Comparison of ENCODE assay signal across 8 cellular contexts in genomic region chr12:104462931-104463339, GRCh38. TPM values are rescaled to one million over a fixed set of nuclear protein-coding genes. Genes with fewer than 3 reads are reported as not detected.
A peak's percentile ranks its signal among the peaks of the same experiment; 100 is the strongest.
DNase-seq lines count a peak whose midpoint lies in the region; ATAC-seq, FAIRE-seq and TF ChIP-seq lines count a peak whose summit lies in the region.

No MANE protein-coding gene starts in this region.

- H3K9me3 ChIP-seq in duodenal mucosa (ENCODE audit: control insufficient read depth in 1 of 2, low read length in 2 of 2) (no peaks in the 10 kb centered on the region), HAP-1 (no peaks in the 10 kb centered on the region)

- TF ChIP-seq CTCF in endothelial cell (IDR thresholded peaks at IDR 0.05; ENCODE audit: unreplicated experiment), result no peak

- DNase-seq in GM12891 (ENCODE audit: insufficient read length, low spot score) (peak; percentile 16), NOMO-1 treated with dmso at 0.1 percent for 144 hours (lab: John Stamatoyannopoulos, UW; ENCODE audit: unreplicated experiment) (peak; percentile 78), HAP-1 (ENCODE audit: low spot score in 2 of 2) (no peak), LoVo (ENCODE audit: low spot score) (no peak), endothelial cell (ENCODE audit: low spot score) (no peak), DMS53 (lab: John Stamatoyannopoulos, UW) (no peak)

- ATAC-seq in GM21619 (IDR thresholded peaks at IDR 0.05; ENCODE audit: unreplicated experiment), result peak; percentile 51

- peaks cover 10% of the 10 kb centered on the region for H3K4me1 Mint-ChIP-seq in endothelial cell (ENCODE audit: unreplicated experiment)

- H3K9me3 Mint-ChIP-seq in endothelial cell (ENCODE audit: unreplicated experiment), result no peaks in the 10 kb centered on the region

- H3K27me3 ChIP-seq in duodenal mucosa (ENCODE audit: control insufficient read depth in 1 of 2, insufficient read depth in 2 of 2, low read length in 2 of 2) (peaks cover 0 to 6% of the 10 kb centered on the region in 2 donors), HAP-1 (ENCODE audit: low read depth) (no peaks in the 10 kb centered on the region)

- H3K4me3 ChIP-seq in duodenal mucosa (ENCODE audit: low read depth in 1 of 2, low read length in 2 of 2) (peak overlapping the region in 1 of 2 donors; percentile 23), HAP-1 (no peak overlapping the region)

- no peak overlapping the region for H3K27ac Mint-ChIP-seq in endothelial cell (ENCODE audit: unreplicated experiment)

- H3K36me3 ChIP-seq in duodenal mucosa (ENCODE audit: control insufficient read depth in 1 of 2, insufficient read depth in 2 of 2, low read length in 2 of 2) (no peaks in the 10 kb centered on the region), HAP-1 (replicated peaks) (no peaks in the 10 kb centered on the region)

- peak overlapping the region; percentile 30 for H3K27ac ChIP-seq in duodenal mucosa (ENCODE audit: low read depth, low read length)

- no peak overlapping the region for H3K9ac ChIP-seq in duodenal mucosa (ENCODE audit: low read depth in 1 of 2, low read length in 2 of 2)

- no peaks in the 10 kb centered on the region for H3K36me3 Mint-ChIP-seq in endothelial cell (ENCODE audit: low read depth, unreplicated experiment)

- TF ChIP-seq POLR2A in GM12891 (IDR thresholded peaks at IDR 0.05; ENCODE audit: low read depth, low read length), result no peak

- peaks cover 2% of the 10 kb centered on the region for H3K27me3 Mint-ChIP-seq in endothelial cell (ENCODE audit: unreplicated experiment)

- H3K4me1 ChIP-seq in duodenal mucosa (ENCODE audit: control insufficient read depth in 1 of 2, insufficient read depth in 2 of 2, low read length in 2 of 2) (peaks cover 24 to 27% of the 10 kb centered on the region in 2 donors), HAP-1 (0 out of 2 replicates have a peak, but pooled peaks cover 2% of the 10 kb centered on the region)

- in situ Hi-C loops in HAP-1 (cut with MboI; ENCODE audit: low sequenced_read_pairs), result no loop called here

- no peak overlapping the region for H3K4me3 Mint-ChIP-seq in endothelial cell (ENCODE audit: unreplicated experiment)

- peak; percentile 82 for FAIRE-seq in GM12891 (lab: Jason Lieb, UNC)

TF ChIP-seq in GM12891, 5 proteins besides CTCF, POLR2A, EP300 and RAD21:
- peak; percentile 94 for TF ChIP-seq SPI1 (IDR thresholded peaks at IDR 0.05; ENCODE audit: low read depth, low read length)
- TF ChIP-seq POU2F2 (IDR thresholded peaks at IDR 0.05; ENCODE audit: low read depth, low read length), result no peak
TF ChIP-seq in GM12891: peak in this region for 1.

RNA-seq across cellular contexts. Expression of gene CHST11, which starts 6.2 kb away (rescaled TPM):
- 9.8 TPM for polyA plus RNA-seq in GM12891 (2012; ENCODE audit: low read depth, missing spikeins)
- 11.8 TPM for total RNA-seq in endothelial cell (ENCODE audit: unreplicated experiment)

Comparison
In these comparisons a context has a peak if more than half of its experiments do, and no peak if none do; other contexts are left out.
1. DNase-seq: peak in GM12891 (single experiment) and NOMO-1 treated with dmso at 0.1 percent for 144 hours (single experiment); none in HAP-1 (0 of 2), LoVo (single experiment), endothelial cell (single experiment) and DMS53 (single experiment).